In the genomic region with DNA sequence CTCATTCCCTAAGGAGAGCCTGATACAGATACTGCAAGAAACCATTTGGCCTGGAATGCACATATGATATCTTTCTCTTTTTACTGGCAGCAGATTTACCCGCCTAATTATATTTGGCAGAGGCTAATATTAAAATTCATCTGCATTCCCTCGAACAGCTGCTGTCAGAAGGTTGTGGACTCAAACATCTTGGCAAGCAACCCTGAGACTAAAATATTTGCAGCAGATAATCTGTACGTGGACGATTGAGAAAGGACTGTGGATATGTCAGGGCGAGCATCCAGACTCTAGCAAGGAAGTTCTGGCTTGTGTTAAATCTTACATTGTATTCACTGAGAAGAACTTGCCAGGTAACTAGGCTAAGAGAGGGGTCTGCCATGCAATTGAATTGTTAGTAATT, we compare ENCODE assay signal across 26 cellular contexts.
DNase-seq lines count a peak whose midpoint lies in the region; ATAC-seq and TF ChIP-seq lines count a peak whose summit lies in the region.
"Had no signal": no experiment of that assay in that cellular context is flagged by ENCODE, and none has a peak within 500 bp of the region (broad histone marks: within the 10 kb centered on the region; RNA-seq: fewer than 3 reads in every experiment).

No MANE protein-coding gene starts in this region.

- TF ChIP-seq CTCF in nephron (IDR thresholded peaks at IDR 0.05; ENCODE audit: unreplicated experiment in 3 of 3): no peak

- no CpG with 5 or more reads among the region's 5 CpGs for WGBS in neuronal stem cell (ENCODE audit: extremely low coverage in 2 of 2, insufficient read length in 2 of 2, insufficient replicate concordance in 1 of 2), 2 donors

- H3K27ac ChIP-seq in neuronal stem cell (replicated peaks; ENCODE audit: low read length): no peak overlapping the region
- H3K27ac ChIP-seq: neural progenitor cell, testis, vagina had no signal

- no peak overlapping the region for H2BK12ac ChIP-seq in neuronal stem cell (ENCODE audit: low read length)

- H3K9me3 ChIP-seq in adipocyte (ENCODE audit: control insufficient read depth, low read length): no peaks in the 10 kb centered on the region
- H3K9me3 ChIP-seq in neuronal stem cell (replicated peaks in 1 of 2; ENCODE audit: control insufficient read depth in 2 of 2, insufficient read depth in 1 of 2, low read depth in 1 of 2, low read length in 2 of 2): no peaks in the 10 kb centered on the region
- H3K9me3 ChIP-seq: testis, vagina had no signal

- H3K23ac ChIP-seq in neuronal stem cell (ENCODE audit: low read depth, low read length, poor library complexity): no peak overlapping the region

- DNase-seq in DMS 273 (lab: John Stamatoyannopoulos, UW; ENCODE audit: unreplicated experiment) (peak; percentile 79), adipocyte (ENCODE audit: low read depth) (peak; percentile 10), fibroblast of the conjunctiva (ENCODE audit: low read depth) (peak; percentile 17), DMS153 (lab: John Stamatoyannopoulos, UW) (no peak), neuronal stem cell (ENCODE audit: low spot score) (no peak)
- DNase-seq: activated CD4-positive, alpha-beta memory T cell treated with anti-CD3 and anti-CD28 coated beads for 36 hours; activated CD8-positive, alpha-beta memory T cell treated with anti-CD3 and anti-CD28 coated beads, Interleukin-2, amount 50 U/mL, for 4 hours; anterior cingulate cortex; caudate nucleus; endodermal cell; kidney; NCI-H146; SIG-M5; stimulated activated naive CD4-positive, alpha-beta T cell treated with Interleukin-2 at 50 U/mL for 16 hours; testis had no signal

- H2BK5ac ChIP-seq in neuronal stem cell (ENCODE audit: low read length): no peak overlapping the region

- H3K9ac ChIP-seq in adipocyte (ENCODE audit: low read length) (no peak overlapping the region), neuronal stem cell (ENCODE audit: low read depth, low read length, poor library complexity) (no peak overlapping the region)
- H3K9ac ChIP-seq: neural progenitor cell had no signal

- H2AK5ac ChIP-seq in neuronal stem cell (ENCODE audit: low read depth, low read length): no peak overlapping the region

- H4K8ac ChIP-seq in neuronal stem cell (ENCODE audit: low read depth, low read length): no peak overlapping the region

- H2BK120ac ChIP-seq in neuronal stem cell (ENCODE audit: low read depth, low read length): no peak overlapping the region

- ATAC-seq in GM19035 (IDR thresholded peaks at IDR 0.05; ENCODE audit: unreplicated experiment) (no peak), HG02970 (IDR thresholded peaks at IDR 0.05; ENCODE audit: low FRiP score, unreplicated experiment) (no peak)
- ATAC-seq: activated T-helper 17 cell treated with anti-CD3 and anti-CD28 coated beads, Interleukin-2, amount 50 U/mL, for 72 hours; esophagus mucosa; WTC11 had no signal

- no peak overlapping the region for H4K91ac ChIP-seq in neuronal stem cell (ENCODE audit: low read depth, low read length, poor library complexity)

- no peak overlapping the region for H2BK15ac ChIP-seq in neuronal stem cell (ENCODE audit: low read length)

- no peaks in the 10 kb centered on the region for H3K79me1 ChIP-seq in neuronal stem cell (ENCODE audit: low read depth, low read length)

- no peak overlapping the region for H3K4me2 ChIP-seq in neuronal stem cell (ENCODE audit: insufficient read depth, low read length, poor library complexity, severe bottlenecking)
- H3K4me2 ChIP-seq: neural progenitor cell had no signal

- no peak overlapping the region for H3K4ac ChIP-seq in neuronal stem cell (ENCODE audit: low read length)

- no peaks in the 10 kb centered on the region for H3K9me3 Mint-ChIP-seq in nephron
- H3K9me3 Mint-ChIP-seq: activated CD4-positive, alpha-beta memory T cell treated with anti-CD3 and anti-CD28 coated beads for 36 hours; activated naive CD4-positive, alpha-beta T cell treated with anti-CD3 and anti-CD28 coated beads, Interleukin-2, amount 50 U/mL, for 24 hours; activated T-helper 17 cell treated with anti-CD3 and anti-CD28 coated beads, Interleukin-2, amount 50 U/mL, for 72 hours; dendritic cell treated with granulocyte-macrophage colony-stimulating factor and Interleukin-4, amounts not matched to agents 40 ng/mL and 50 ng/mL, for 4 days; endodermal cell; neural progenitor cell; WTC11 had no signal

- peak overlapping the region; percentile 30 to 94 (median 82) for H3K27ac Mint-ChIP-seq in nephron
- H3K27ac Mint-ChIP-seq: activated CD4-positive, alpha-beta memory T cell treated with anti-CD3 and anti-CD28 coated beads for 36 hours; activated T-helper 17 cell treated with anti-CD3 and anti-CD28 coated beads, Interleukin-2, amount 50 U/mL, for 72 hours; dendritic cell treated with granulocyte-macrophage colony-stimulating factor and Interleukin-4, amounts not matched to agents 40 ng/mL and 50 ng/mL, for 4 days; endodermal cell; neural progenitor cell; WTC11 had no signal

- H2AFZ ChIP-seq in neuronal stem cell (ENCODE audit: low read length): no peak overlapping the region
- H2AFZ ChIP-seq: neural progenitor cell had no signal

- H3K36me3 Mint-ChIP-seq in nephron (ENCODE audit: low read depth): peaks cover 16% of the 10 kb centered on the region
- H3K36me3 Mint-ChIP-seq: activated CD4-positive, alpha-beta memory T cell treated with anti-CD3 and anti-CD28 coated beads for 36 hours; WTC11 had no signal

- no peak overlapping the region for H3K4me3 ChIP-seq in adipocyte (ENCODE audit: low read length)
- no peak overlapping the region for H3K4me3 ChIP-seq in neuronal stem cell (ENCODE audit: low read length in 2 of 2)
- H3K4me3 ChIP-seq: lung, neural progenitor cell, testis, vagina had no signal

- peaks cover 85% of the 10 kb centered on the region for H3K4me1 Mint-ChIP-seq in nephron

- no peaks in the 10 kb centered on the region for H3K27me3 Mint-ChIP-seq in nephron (ENCODE audit: low read depth)
- H3K27me3 Mint-ChIP-seq: activated CD4-positive, alpha-beta memory T cell treated with anti-CD3 and anti-CD28 coated beads for 36 hours; activated naive CD4-positive, alpha-beta T cell treated with anti-CD3 and anti-CD28 coated beads, Interleukin-2, amount 50 U/mL, for 24 hours; activated T-helper 17 cell treated with anti-CD3 and anti-CD28 coated beads, Interleukin-2, amount 50 U/mL, for 72 hours had no signal

- H3K18ac ChIP-seq in neuronal stem cell (ENCODE audit: low read length): no peak overlapping the region

- no peaks in the 10 kb centered on the region for H3K36me3 ChIP-seq in adipocyte (ENCODE audit: control insufficient read depth, insufficient read depth, low read length, severe bottlenecking)
- peaks cover 0 to 12% of the 10 kb centered on the region in 2 donors for H3K36me3 ChIP-seq in neuronal stem cell (replicated peaks in 1 of 2; ENCODE audit: control insufficient read depth in 2 of 2, insufficient read depth in 2 of 2, low read length in 2 of 2)
- H3K36me3 ChIP-seq: neural progenitor cell, vagina had no signal

- H3K4me3 Mint-ChIP-seq in nephron: peak overlapping the region in 1 of 3 experiments; percentile 54
- H3K4me3 Mint-ChIP-seq: activated CD4-positive, alpha-beta memory T cell treated with anti-CD3 and anti-CD28 coated beads for 36 hours; activated naive CD4-positive, alpha-beta T cell treated with anti-CD3 and anti-CD28 coated beads, Interleukin-2, amount 50 U/mL, for 24 hours; activated T-helper 17 cell treated with anti-CD3 and anti-CD28 coated beads, Interleukin-2, amount 50 U/mL, for 72 hours; dendritic cell treated with granulocyte-macrophage colony-stimulating factor and Interleukin-4, amounts not matched to agents 40 ng/mL and 50 ng/mL, for 4 days; endodermal cell; neural progenitor cell; WTC11 had no signal

- H3K4me1 ChIP-seq in adipocyte (ENCODE audit: control insufficient read depth, insufficient read depth, low read length): peaks cover 26% of the 10 kb centered on the region
- H3K4me1 ChIP-seq in neuronal stem cell (ENCODE audit: control insufficient read depth in 2 of 2, insufficient read depth in 1 of 2, low read depth in 1 of 2, low read length in 2 of 2): peaks cover 0 to 6% of the 10 kb centered on the region in 2 donors

- H3K27me3 ChIP-seq in adipocyte (replicated peaks; ENCODE audit: control insufficient read depth, insufficient read depth, low read length) (peaks cover 22% of the 10 kb centered on the region), neuronal stem cell (ENCODE audit: control insufficient read depth in 3 of 3, insufficient read depth in 3 of 3, low read depth in 1 of 3, low read length in 3 of 3) (no peaks in the 10 kb centered on the region)
- H3K27me3 ChIP-seq: testis, vagina had no signal

- H3K14ac ChIP-seq in neuronal stem cell (ENCODE audit: low read length): no peak overlapping the region

Comparison
In these comparisons a context has a peak if more than half of its experiments do, and no peak if none do; other contexts are left out.
1. DNase-seq: peak in DMS 273 (single experiment), adipocyte (single experiment) and fibroblast of the conjunctiva (single experiment); none in DMS153 (single experiment) and neuronal stem cell (single experiment).